Comparison of ENCODE assay signal across 11 cellular contexts in genomic region chr17:27878776-27879562, GRCh38. TPM values are rescaled to one million over a fixed set of nuclear protein-coding genes. Genes with fewer than 3 reads are reported as not detected.
A peak's percentile ranks its signal among the peaks of the same experiment; 100 is the strongest.
DNase-seq lines count a peak whose midpoint lies in the region; ATAC-seq and TF ChIP-seq lines count a peak whose summit lies in the region.
"Had no signal": no experiment of that assay in that cellular context is flagged by ENCODE, and none has a peak within 500 bp of the region (broad histone marks: within the 10 kb centered on the region; RNA-seq: fewer than 3 reads in every experiment).

No MANE protein-coding gene starts in this region.

- H3K9ac ChIP-seq in BLaER1 treated with 17β-estradiol and CSF1 and Interleukin-3, amounts not matched to agents 10 nM and 100 nM, result 0 out of 22 replicates have a peak overlapping the region, but pooled peaks of 1 of the 11 experiments have one; percentile 14
- H3K9ac ChIP-seq: KMS-11 had no signal

- peaks cover 0 to 37% (median 32%) of the 10 kb centered on the region in 10 experiments; a peak in 15 of 20 replicates for H3K4me1 ChIP-seq in BLaER1 treated with 17β-estradiol and CSF1 and Interleukin-3, amounts not matched to agents 10 nM and 100 nM
- H3K4me1 ChIP-seq: esophagus squamous epithelium, upper lobe of left lung had no signal

- H3K4me3 Mint-ChIP-seq in activated CD4-positive, alpha-beta T cell treated with anti-CD3 and anti-CD28 coated beads, Interleukin-2, amount 10 ng/mL, durations not matched to agents 7 days and 5 days, result no peak overlapping the region

- H3K4me2 ChIP-seq in BLaER1 treated with 17β-estradiol and CSF1 and Interleukin-3, amounts not matched to agents 10 nM and 100 nM, result peak overlapping the region in 8 of 11 experiments; percentile 26 to 50 (median 38); a peak in 12 of 22 replicates
- H3K4me2 ChIP-seq: KMS-11 had no signal

- no peak overlapping the region for H3K4me3 ChIP-seq in BLaER1 treated with 17β-estradiol and CSF1 and Interleukin-3, amounts not matched to agents 10 nM and 100 nM
- H3K4me3 ChIP-seq in Jurkat, Clone E6-1 (ENCODE audit: low read length), result no peak overlapping the region
- no peak overlapping the region for H3K4me3 ChIP-seq in fibroblast of pulmonary artery (replicated peaks; ENCODE audit: low read depth, low read length)
- H3K4me3 ChIP-seq: esophagus squamous epithelium, upper lobe of left lung had no signal

- H4K20me1 ChIP-seq in BLaER1 treated with 17β-estradiol and CSF1 and Interleukin-3, amounts not matched to agents 10 nM and 100 nM, result peaks cover 0 to 18% (median 0%) of the 10 kb centered on the region in 11 experiments; a peak in 2 of 22 replicates

- no peak overlapping the region for H3K27ac ChIP-seq in BLaER1 treated with 17β-estradiol and CSF1 and Interleukin-3, amounts not matched to agents 10 nM and 100 nM
- H3K27ac ChIP-seq: esophagus squamous epithelium, KMS-11, upper lobe of left lung had no signal

- POLR2A ChIA-PET in activated CD4-positive, alpha-beta T cell treated with anti-CD3 and anti-CD28 coated beads, Interleukin-2, amount 10 ng/mL, durations not matched to agents 7 days and 5 days (lab: Charles Lee), result interaction anchor here (0.6 to 2.9 kb wide), 3 partner anchors 15 to 73 kb away, joined by 4 to 22 read pairs (median 12); no protein-coding TSS in a partner anchor

- no peaks in the 10 kb centered on the region for H3K9me3 Mint-ChIP-seq in activated CD4-positive, alpha-beta T cell treated with anti-CD3 and anti-CD28 coated beads, Interleukin-2, amount 10 ng/mL, durations not matched to agents 7 days and 5 days

- no peaks in the 10 kb centered on the region; a peak in 1 of 22 replicates for H3K36me3 ChIP-seq in BLaER1 treated with 17β-estradiol and CSF1 and Interleukin-3, amounts not matched to agents 10 nM and 100 nM

- H3K4me1 Mint-ChIP-seq in activated CD4-positive, alpha-beta T cell treated with anti-CD3 and anti-CD28 coated beads, Interleukin-2, amount 10 ng/mL, durations not matched to agents 7 days and 5 days, result peaks cover 26% of the 10 kb centered on the region

- peak; percentile 84 for DNase-seq in Jurkat, Clone E6-1 (ENCODE audit: low read depth, low spot score)
- peak; percentile 75 for DNase-seq in activated CD4-positive, alpha-beta T cell treated with anti-CD3 and anti-CD28 coated beads, Interleukin-2, amount 10 ng/mL, durations not matched to agents 7 days and 5 days
- peak; percentile 9 for DNase-seq in fibroblast of pulmonary artery (ENCODE audit: low read depth)
- DNase-seq in occipital lobe (lab: John Stamatoyannopoulos, UW), result no peak
- DNase-seq in NCI-H128 (lab: John Stamatoyannopoulos, UW; ENCODE audit: unreplicated experiment), result no peak
- DNase-seq: esophagus squamous epithelium had no signal

- ATAC-seq in GM21367 (IDR thresholded peaks at IDR 0.05; ENCODE audit: unreplicated experiment) (no peak), HG03039 (IDR thresholded peaks at IDR 0.05; ENCODE audit: unreplicated experiment) (no peak)

- H3K9me3 ChIP-seq in BLaER1 treated with 17β-estradiol and CSF1 and Interleukin-3, amounts not matched to agents 10 nM and 100 nM (replicated peaks in 1 of 11), result peaks cover 0 to 5% (median 0%) of the 10 kb centered on the region in 11 experiments; a peak in 5 of 22 replicates
- H3K9me3 ChIP-seq: esophagus squamous epithelium, upper lobe of left lung had no signal

- H3K36me3 Mint-ChIP-seq in activated CD4-positive, alpha-beta T cell treated with anti-CD3 and anti-CD28 coated beads, Interleukin-2, amount 10 ng/mL, durations not matched to agents 7 days and 5 days (ENCODE audit: low read depth), result peaks cover 1% of the 10 kb centered on the region

- no peak for TF ChIP-seq CTCF in fibroblast of pulmonary artery (IDR thresholded peaks at IDR 0.05; ENCODE audit: low read length, missing control alignments)

- CTCF ChIA-PET in activated CD4-positive, alpha-beta T cell treated with anti-CD3 and anti-CD28 coated beads, Interleukin-2, amount 10 ng/mL, durations not matched to agents 7 days and 5 days (lab: Charles Lee), result interaction anchor here (0.6 to 10.0 kb wide), 15 partner anchors 10 to 373 kb away, joined by 3 to 225 read pairs (median 4); partner anchors contain the start of genes LYRM9 and NOS2

- no peaks in the 10 kb centered on the region for H3K27me3 ChIP-seq in BLaER1 treated with 17β-estradiol and CSF1 and Interleukin-3, amounts not matched to agents 10 nM and 100 nM
- H3K27me3 ChIP-seq: esophagus squamous epithelium, upper lobe of left lung had no signal

- H3K27ac Mint-ChIP-seq in activated CD4-positive, alpha-beta T cell treated with anti-CD3 and anti-CD28 coated beads, Interleukin-2, amount 10 ng/mL, durations not matched to agents 7 days and 5 days, result peak overlapping the region; percentile 89

- H3K27me3 Mint-ChIP-seq in activated CD4-positive, alpha-beta T cell treated with anti-CD3 and anti-CD28 coated beads, Interleukin-2, amount 10 ng/mL, durations not matched to agents 7 days and 5 days, result no peaks in the 10 kb centered on the region

RNA-seq across cellular contexts. Expression of gene LYRM9, which starts 14.2 kb away (rescaled TPM):
- 5.0 TPM for polyA plus RNA-seq in Jurkat, Clone E6-1 (2012; ENCODE audit: insufficient read depth, insufficient read length)
- 1 to 10 TPM; 5.9 to 6.1 TPM for total RNA-seq in activated CD4-positive, alpha-beta T cell treated with anti-CD3 and anti-CD28 coated beads, Interleukin-2, amount 10 ng/mL, durations not matched to agents 7 days and 5 days
- total RNA-seq in occipital lobe, result 11.9 TPM

Comparison
In these comparisons a context has a peak if more than half of its experiments do, and no peak if none do; other contexts are left out.
1. DNase-seq: peak in Jurkat, Clone E6-1 (single experiment), activated CD4-positive, alpha-beta T cell treated with anti-CD3 and anti-CD28 coated beads, Interleukin-2, amount 10 ng/mL, durations not matched to agents 7 days and 5 days (single experiment) and fibroblast of pulmonary artery (single experiment); none in occipital lobe (single experiment) and NCI-H128 (single experiment).